Comparison of ENCODE assay signal across 10 cellular contexts in the genomic region with DNA sequence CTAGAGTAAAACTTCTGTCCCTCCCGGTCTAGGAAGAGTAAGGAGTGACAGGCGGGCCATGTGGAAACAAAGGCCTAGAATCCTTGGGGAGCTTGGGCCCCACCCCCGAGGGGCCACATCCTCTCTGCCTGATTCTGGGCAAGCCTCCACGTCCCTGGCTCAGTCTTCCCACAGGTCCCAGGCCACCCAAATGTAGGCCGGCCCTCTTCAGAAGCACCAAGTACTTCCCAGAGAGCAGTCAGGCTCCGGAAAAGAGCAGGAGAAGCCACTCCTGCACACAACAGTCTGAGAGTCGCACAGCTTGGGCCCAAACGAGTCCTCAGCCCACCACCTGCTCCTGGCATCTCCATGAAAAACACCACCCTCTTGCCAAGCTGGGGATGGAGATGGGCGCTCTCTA. TPM values are rescaled to one million over a fixed set of nuclear protein-coding genes. Genes with fewer than 3 reads are reported as not detected.
DNase-seq lines count a peak whose midpoint lies in the region; ATAC-seq, FAIRE-seq and TF ChIP-seq lines count a peak whose summit lies in the region.
"Had no signal": no experiment of that assay in that cellular context is flagged by ENCODE, and none has a peak within 500 bp of the region (broad histone marks: within the 10 kb centered on the region; RNA-seq: fewer than 3 reads in every experiment).

No MANE protein-coding gene starts in this region.

- no peak for TF ChIP-seq EP300 in GM12878 (IDR thresholded peaks at IDR 0.05; ENCODE audit: borderline replicate concordance in 1 of 2, control insufficient read depth in 1 of 2, low read depth in 2 of 2, low read length in 2 of 2)
- no peak for TF ChIP-seq EP300 in transverse colon (IDR thresholded peaks at IDR 0.05; ENCODE audit: low read depth)

- H3K27me3 Mint-ChIP-seq in activated CD4-positive, alpha-beta T cell treated with anti-CD3 and anti-CD28 coated beads, Interleukin-2, amount 10 ng/mL, durations not matched to agents 24 days and 14 days: no peaks in the 10 kb centered on the region
- no peaks in the 10 kb centered on the region for H3K27me3 Mint-ChIP-seq in mesothelial cell of epicardium (ENCODE audit: low read depth)

- SMC1A ChIA-PET in GM12878 (lab: Charles Lee; ENCODE audit: uncharacterized antibody, unreplicated experiment): interaction anchor here (1.3 to 15.0 kb wide), 3 partner anchors 12 to 22 kb away, joined by 3 to 306 read pairs (median 226); partner anchors contain the start of gene EHD1

- H3K27me3 ChIP-seq in GM12878 (replicated peaks in 1 of 2; ENCODE audit: control insufficient read depth in 2 of 2, insufficient read depth in 2 of 2, low read length in 1 of 2): no peaks in the 10 kb centered on the region
- H3K27me3 ChIP-seq in transverse colon: no peaks in the 10 kb centered on the region
- no peaks in the 10 kb centered on the region for H3K27me3 ChIP-seq in foreskin keratinocyte

- H3K4me3 ChIP-seq in GM12878 (no peak overlapping the region), transverse colon (peak overlapping the region in 1 of 4 donors; percentile 7)

- BruUV-seq in GM12878 (replicated peaks; lab: Mats Ljungman, UMichigan): no TSS peak

- TF ChIP-seq POLR2A in GM12878 (IDR thresholded peaks at IDR 0.05; ENCODE audit: low read depth, low read length) (no peak), transverse colon (IDR thresholded peaks at IDR 0.05) (no peak)

- DNase-seq in activated CD4-positive, alpha-beta T cell treated with anti-CD3 and anti-CD28 coated beads, Interleukin-2, amount 10 ng/mL, durations not matched to agents 24 days and 14 days: no peak
- no peak for DNase-seq in activated CD4-positive, alpha-beta T cell treated with anti-CD3 and anti-CD28 coated beads for 1 hour
- no peak for DNase-seq in GM12878 (ENCODE audit: low read depth, low spot score)
- DNase-seq in mesothelial cell of epicardium (ENCODE audit: low spot score in 2 of 2, unreplicated experiment in 2 of 2): no peak
- no peak for DNase-seq in transverse colon
- DNase-seq in ACHN: no peak
- no peak for DNase-seq in foreskin keratinocyte
- DNase-seq in AG20443 (ENCODE audit: low spot score): no peak
- DNase-seq: SK-N-SH had no signal

- peak overlapping the region; percentile 95 for H3K27ac Mint-ChIP-seq in activated CD4-positive, alpha-beta T cell treated with anti-CD3 and anti-CD28 coated beads, Interleukin-2, amount 10 ng/mL, durations not matched to agents 24 days and 14 days
- peak overlapping the region; percentile 95 for H3K27ac Mint-ChIP-seq in mesothelial cell of epicardium

- H3K9me3 ChIP-seq in GM12878 (replicated peaks; ENCODE audit: control insufficient read depth, insufficient read depth, low read length): no peaks in the 10 kb centered on the region
- no peaks in the 10 kb centered on the region for H3K9me3 ChIP-seq in transverse colon
- H3K9me3 ChIP-seq: SK-N-SH had no signal

- peaks cover 39% of the 10 kb centered on the region for H3K36me3 Mint-ChIP-seq in activated CD4-positive, alpha-beta T cell treated with anti-CD3 and anti-CD28 coated beads, Interleukin-2, amount 10 ng/mL, durations not matched to agents 24 days and 14 days (ENCODE audit: low read depth)
- peaks cover 14% of the 10 kb centered on the region for H3K36me3 Mint-ChIP-seq in mesothelial cell of epicardium

- intact Hi-C loops in activated CD4-positive, alpha-beta T cell treated with anti-CD3 and anti-CD28 coated beads, Interleukin-2, amount 10 ng/mL, durations not matched to agents 24 days and 14 days (cut with micrococcal nuclease): no loop called here
- intact Hi-C loops in GM12878 (cut with micrococcal nuclease; ENCODE audit: unreplicated experiment): no loop called here
- intact Hi-C loops in transverse colon (cut with DNase I; ENCODE audit: low total_unique reads): no loop called here

- peaks cover 7% of the 10 kb centered on the region for H3K9me3 Mint-ChIP-seq in activated CD4-positive, alpha-beta T cell treated with anti-CD3 and anti-CD28 coated beads, Interleukin-2, amount 10 ng/mL, durations not matched to agents 24 days and 14 days
- H3K9me3 Mint-ChIP-seq in mesothelial cell of epicardium: peaks cover 4% of the 10 kb centered on the region

- RAD21 ChIA-PET in GM12878 (lab: Charles Lee; ENCODE audit: unreplicated experiment): interaction anchor here (13.2 to 15.8 kb wide), 2 partner anchors 14 to 15 kb away, joined by 253 to 316 read pairs; partner anchors contain the start of genes CDC42BPG and EHD1

- peaks cover 20 to 28% of the 10 kb centered on the region in 2 experiments; a peak in 3 of 4 replicates for H3K36me3 ChIP-seq in GM12878 (ENCODE audit: control insufficient read depth in 2 of 2, insufficient read depth in 2 of 2, low read length in 1 of 2)
- H3K36me3 ChIP-seq in transverse colon: no peaks in the 10 kb centered on the region

- CTCF ChIA-PET in GM12878 (lab: Yijun Ruan, JAX): interaction anchor here (15.4 to 28.8 kb wide), 2 partner anchors 13 to 24 kb away, joined by 374 to 1208 read pairs; partner anchors contain the start of genes CDC42BPG and EHD1

- H3K4me1 Mint-ChIP-seq in activated CD4-positive, alpha-beta T cell treated with anti-CD3 and anti-CD28 coated beads, Interleukin-2, amount 10 ng/mL, durations not matched to agents 24 days and 14 days: peaks cover 72% of the 10 kb centered on the region
- H3K4me1 Mint-ChIP-seq in mesothelial cell of epicardium: peaks cover 37% of the 10 kb centered on the region

- POLR2A ChIA-PET in GM12878 (lab: Charles Lee): interaction anchor here (13.8 to 24.3 kb wide), 2 partner anchors 13 to 18 kb away, joined by 232 to 620 read pairs; partner anchors contain the start of genes CDC42BPG and EHD1

- H3K4me2 ChIP-seq in GM12878 (ENCODE audit: control insufficient read depth, insufficient read depth): peak overlapping the region; percentile 52; the same call in 1 of the 2 replicates
- H3K4me2 ChIP-seq: SK-N-SH had no signal

- H3K27ac ChIP-seq in GM12878 (ENCODE audit: control insufficient read depth, insufficient read depth) (peak overlapping the region; percentile 99), transverse colon (peak overlapping the region; percentile 93 to 96 (median 94)), foreskin keratinocyte (no peak overlapping the region)

- peak overlapping the region; percentile 72 for H3K4me3 Mint-ChIP-seq in activated CD4-positive, alpha-beta T cell treated with anti-CD3 and anti-CD28 coated beads, Interleukin-2, amount 10 ng/mL, durations not matched to agents 24 days and 14 days
- no peak overlapping the region for H3K4me3 Mint-ChIP-seq in mesothelial cell of epicardium

- peaks cover 77% of the 10 kb centered on the region for H3K79me2 ChIP-seq in GM12878 (ENCODE audit: control insufficient read depth, insufficient read depth, low read length)

- peaks cover 88% of the 10 kb centered on the region for H3K4me1 ChIP-seq in GM12878 (ENCODE audit: control insufficient read depth, insufficient read depth, low read length)
- H3K4me1 ChIP-seq in transverse colon: peaks cover 37 to 79% (median 50%) of the 10 kb centered on the region in 4 donors
- peaks cover 27% of the 10 kb centered on the region for H3K4me1 ChIP-seq in foreskin keratinocyte

- FAIRE-seq in GM12878 (lab: Jason Lieb, UNC): no peak
- FAIRE-seq: A204.1 had no signal

- ATAC-seq in GM12878 (no peak), foreskin keratinocyte (no peak)

- 66% methylated on average over 8 of the region's 9 CpGs for WGBS in GM12878 (ENCODE audit: insufficient coverage, insufficient replicate concordance, low lambda C conversion rate, missing lambda C conversion rate)
- 62% methylated on average over 9 of the region's 9 CpGs; no CpG with 5 or more reads in 1 of the 2 donors for WGBS in transverse colon (ENCODE audit: low coverage in 1 of 2), 2 donors

- TF ChIP-seq RAD21 in GM12878 (IDR thresholded peaks at IDR 0.05; ENCODE audit: insufficient read depth, low read depth, low read length): no peak

- in situ Hi-C loops in GM12878 (cut with MboI) (loop anchor here (10.0 kb wide), 1 partner anchor 562 kb away; the partner anchor contains the start of gene NEAT1), transverse colon (cut with MboI; ENCODE audit: low pct_ligation_motif_present in 1 of 4, low pct_unique_long_range_greater_than_20kb in 1 of 4, low sequenced_read_pairs in 3 of 4) (no loop called here), ACHN (cut with HindIII; ENCODE audit: low pct_ligation_motif_present, low pct_unique_long_range_greater_than_20kb, low sequenced_read_pairs) (no loop called here)

- no peak overlapping the region for H2AFZ ChIP-seq in GM12878 (ENCODE audit: control insufficient read depth, low read depth, low read length)

- no peak for TF ChIP-seq CTCF in GM12878 (IDR thresholded peaks at IDR 0.05 in 2 of 3, conservative IDR thresholded peaks at IDR 0.05 in 1 of 3; ENCODE audit: control insufficient read depth in 2 of 3, extremely low read depth in 1 of 3, insufficient read depth in 1 of 3, low read depth in 3 of 3, low read length in 3 of 3)
- TF ChIP-seq CTCF in mesothelial cell of epicardium (IDR thresholded peaks at IDR 0.05; ENCODE audit: unreplicated experiment): no peak
- no peak for TF ChIP-seq CTCF in transverse colon (IDR thresholded peaks at IDR 0.05)
- no peak for TF ChIP-seq CTCF in foreskin keratinocyte (conservative IDR thresholded peaks at IDR 0.05)

- H4K20me1 ChIP-seq in GM12878 (ENCODE audit: control insufficient read depth, insufficient read depth): no peaks in the 10 kb centered on the region

- H3K9ac ChIP-seq in GM12878 (ENCODE audit: control insufficient read depth, insufficient read depth, low read length): peak overlapping the region; percentile 9; the same call in 1 of the 2 replicates
- H3K9ac ChIP-seq: SK-N-SH had no signal

RNA-seq across cellular contexts. Expression of gene EHD1, which starts 15.5 kb away (rescaled TPM):
- 93.0 and 101 TPM in 2 replicates for total RNA-seq in activated CD4-positive, alpha-beta T cell treated with anti-CD3 and anti-CD28 coated beads, Interleukin-2, amount 10 ng/mL, durations not matched to agents 24 days and 14 days
- total RNA-seq in GM12878 (2013; cell fraction: nucleolus; rRNA removed): 122 and 128 TPM in 2 replicates
- total RNA-seq in GM12878 (2014; rRNA removed): 50.9 and 64.6 TPM in 2 replicates
- 24.3 and 24.5 TPM in 2 replicates for total RNA-seq in GM12878 (2014; rRNA removed; fragmentation: Illumina TruSeq; extraction: Trizol)
- total RNA-seq in GM12878 (2021): 165 and 166 TPM in 2 replicates
- 43.3 TPM for polyA plus RNA-seq in GM12878 (2011; ENCODE audit: low read depth)
- polyA plus RNA-seq in GM12878 (2011; rRNA removed): 21.0 and 50.4 TPM in 2 replicates
- 79.0 and 83.3 TPM in 2 replicates for polyA plus RNA-seq in GM12878 (2011; cell fraction: cytosol; rRNA removed)
- polyA plus RNA-seq in GM12878 (2011; cell fraction: nucleus; rRNA removed): 107 and 190 TPM in 2 replicates
- polyA plus RNA-seq in GM12878 (2012): 112 and 125 TPM in 2 replicates
- 18.9 and 71.4 TPM in 2 replicates for polyA plus RNA-seq in GM12878 (2014; fragmentation: Illumina TruSeq; extraction: Trizol)
- polyA plus RNA-seq in GM12878 (2014; fragmentation: Nextera tagmentation; extraction: Ambion mirVana): 1 to 10 TPM; 1.0 to 2.2 TPM
- 68.5 and 102 TPM in 2 replicates for polyA plus RNA-seq in GM12878 (2014; rRNA removed)
- 10 to 100 TPM; 88.1 to 97.5 TPM for polyA plus RNA-seq in GM12878 (2016; fragmentation: Nextera tagmentation; extraction: Ambion mirVana)
- polyA minus RNA-seq in GM12878 (2011; rRNA and poly(A)+ RNA removed): 75.9 and 95.9 TPM in 2 replicates
- 32.5 and 39.8 TPM in 2 replicates for polyA minus RNA-seq in GM12878 (2011; cell fraction: cytosol; rRNA and poly(A)+ RNA removed)
- polyA minus RNA-seq in GM12878 (2011; cell fraction: nucleus; rRNA and poly(A)+ RNA removed): 37.4 and 72.2 TPM in 2 replicates
- total RNA-seq in mesothelial cell of epicardium: 84.9 to 94.5 TPM (median 86.8 TPM) in 3 replicates
- 100 to 1,000 TPM in 2 of 4 donors, 10 to 100 TPM in 2; 67.9 to 202 (median 116) TPM for total RNA-seq in transverse colon
- 94.9 and 114 TPM in 2 replicates for total RNA-seq in foreskin keratinocyte
- polyA plus RNA-seq in foreskin keratinocyte: 90.4 and 115 TPM in 2 replicates

RNA-seq across cellular contexts. Expression of gene CDC42BPG, which starts 18.5 kb away (rescaled TPM):
- total RNA-seq in activated CD4-positive, alpha-beta T cell treated with anti-CD3 and anti-CD28 coated beads, Interleukin-2, amount 10 ng/mL, durations not matched to agents 24 days and 14 days: 0.05 TPM in 2 replicates
- total RNA-seq in GM12878 (2013; cell fraction: nucleolus; rRNA removed): 0.73 and 1.6 TPM in 2 replicates
- 0.11 and 1.3 TPM in 2 replicates for total RNA-seq in GM12878 (2014; rRNA removed)
- 0.09 TPM in 2 replicates for total RNA-seq in GM12878 (2014; rRNA removed; fragmentation: Illumina TruSeq; extraction: Trizol)
- 0.36 and 0.45 TPM in 2 replicates for total RNA-seq in GM12878 (2021)
- polyA plus RNA-seq in GM12878 (2011; ENCODE audit: low read depth): 0.10 TPM
- 0.04 and 0.12 TPM in 2 replicates for polyA plus RNA-seq in GM12878 (2011; rRNA removed)
- 0.10 and 0.13 TPM in 2 replicates for polyA plus RNA-seq in GM12878 (2011; cell fraction: cytosol; rRNA removed)
- polyA plus RNA-seq in GM12878 (2011; cell fraction: nucleus; rRNA removed): 0.48 and 0.92 TPM in 2 replicates
- polyA plus RNA-seq in GM12878 (2012): 0.22 and 0.45 TPM in 2 replicates
- 0.03 and 0.46 TPM in 2 replicates for polyA plus RNA-seq in GM12878 (2014; fragmentation: Illumina TruSeq; extraction: Trizol)
- polyA plus RNA-seq in GM12878 (2014; fragmentation: Nextera tagmentation; extraction: Ambion mirVana): under 1 TPM in 1 of 2 experiments, not detected in 1; 0.02 TPM
- 0.44 and 0.53 TPM in 2 replicates for polyA plus RNA-seq in GM12878 (2014; rRNA removed)
- under 1 TPM; 0.04 TPM for polyA plus RNA-seq in GM12878 (2016; fragmentation: Nextera tagmentation; extraction: Ambion mirVana)
- 0.05 TPM in 1 of 2 replicates, not detected in the other for polyA minus RNA-seq in GM12878 (2011; rRNA and poly(A)+ RNA removed)
- 0.13 TPM in 1 of 2 replicates, not detected in the other for polyA minus RNA-seq in GM12878 (2011; cell fraction: cytosol; rRNA and poly(A)+ RNA removed)
- 0.19 and 0.24 TPM in 2 replicates for polyA minus RNA-seq in GM12878 (2011; cell fraction: nucleus; rRNA and poly(A)+ RNA removed)
- total RNA-seq in mesothelial cell of epicardium: 24.6 to 30.1 TPM (median 25.0 TPM) in 3 replicates
- 10 to 100 TPM; 32.6 to 82.3 (median 46.9) TPM for total RNA-seq in transverse colon
- 10.3 and 11.1 TPM in 2 replicates for total RNA-seq in foreskin keratinocyte
- polyA plus RNA-seq in foreskin keratinocyte: 4.7 and 5.3 TPM in 2 replicates

RNA-seq across cellular contexts. Expression of gene MEN1, which starts 52.6 kb away (rescaled TPM):
- total RNA-seq in activated CD4-positive, alpha-beta T cell treated with anti-CD3 and anti-CD28 coated beads, Interleukin-2, amount 10 ng/mL, durations not matched to agents 24 days and 14 days: 36.7 and 39.1 TPM in 2 replicates
- total RNA-seq in GM12878 (2013; cell fraction: nucleolus; rRNA removed): 19.7 and 20.0 TPM in 2 replicates
- 14.4 and 19.0 TPM in 2 replicates for total RNA-seq in GM12878 (2014; rRNA removed)
- total RNA-seq in GM12878 (2014; rRNA removed; fragmentation: Illumina TruSeq; extraction: Trizol): 6.3 and 6.5 TPM in 2 replicates
- 31.1 and 32.6 TPM in 2 replicates for total RNA-seq in GM12878 (2021)
- polyA plus RNA-seq in GM12878 (2011; ENCODE audit: low read depth): 34.2 TPM
- 6.0 and 19.0 TPM in 2 replicates for polyA plus RNA-seq in GM12878 (2011; rRNA removed)
- 21.8 and 25.3 TPM in 2 replicates for polyA plus RNA-seq in GM12878 (2011; cell fraction: cytosol; rRNA removed)
- polyA plus RNA-seq in GM12878 (2011; cell fraction: nucleus; rRNA removed): 82.8 and 85.9 TPM in 2 replicates
- polyA plus RNA-seq in GM12878 (2012): 23.4 and 25.0 TPM in 2 replicates
- 13.0 and 22.4 TPM in 2 replicates for polyA plus RNA-seq in GM12878 (2014; fragmentation: Illumina TruSeq; extraction: Trizol)
- polyA plus RNA-seq in GM12878 (2014; fragmentation: Nextera tagmentation; extraction: Ambion mirVana): 1 to 10 TPM; 2.5 to 4.1 TPM
- polyA plus RNA-seq in GM12878 (2014; rRNA removed): 26.8 and 37.5 TPM in 2 replicates
- polyA plus RNA-seq in GM12878 (2016; fragmentation: Nextera tagmentation; extraction: Ambion mirVana): 10 to 100 TPM; 38.9 to 39.7 TPM
- polyA minus RNA-seq in GM12878 (2011; rRNA and poly(A)+ RNA removed): 11.0 and 14.9 TPM in 2 replicates
- polyA minus RNA-seq in GM12878 (2011; cell fraction: cytosol; rRNA and poly(A)+ RNA removed): 11.9 and 14.7 TPM in 2 replicates
- polyA minus RNA-seq in GM12878 (2011; cell fraction: nucleus; rRNA and poly(A)+ RNA removed): 11.5 and 17.5 TPM in 2 replicates
- total RNA-seq in mesothelial cell of epicardium: 44.5 to 45.4 TPM (median 44.9 TPM) in 3 replicates
- 10 to 100 TPM; 19.5 to 30.3 (median 25.4) TPM for total RNA-seq in transverse colon
- total RNA-seq in foreskin keratinocyte: 27.3 and 30.8 TPM in 2 replicates
- polyA plus RNA-seq in foreskin keratinocyte: 30.2 and 35.3 TPM in 2 replicates

RNA-seq across cellular contexts. Expression of gene ATG2A, which starts 54.1 kb away (rescaled TPM):
- total RNA-seq in activated CD4-positive, alpha-beta T cell treated with anti-CD3 and anti-CD28 coated beads, Interleukin-2, amount 10 ng/mL, durations not matched to agents 24 days and 14 days: 22.5 and 23.1 TPM in 2 replicates
- 33.5 and 35.5 TPM in 2 replicates for total RNA-seq in GM12878 (2013; cell fraction: nucleolus; rRNA removed)
- 7.4 and 10.2 TPM in 2 replicates for total RNA-seq in GM12878 (2014; rRNA removed)
- 2.0 and 2.2 TPM in 2 replicates for total RNA-seq in GM12878 (2014; rRNA removed; fragmentation: Illumina TruSeq; extraction: Trizol)
- total RNA-seq in GM12878 (2021): 16.5 and 19.0 TPM in 2 replicates
- polyA plus RNA-seq in GM12878 (2011; ENCODE audit: low read depth): 3.9 TPM
- 0.65 and 2.3 TPM in 2 replicates for polyA plus RNA-seq in GM12878 (2011; rRNA removed)
- 3.6 and 4.5 TPM in 2 replicates for polyA plus RNA-seq in GM12878 (2011; cell fraction: cytosol; rRNA removed)
- polyA plus RNA-seq in GM12878 (2011; cell fraction: nucleus; rRNA removed): 27.0 and 30.1 TPM in 2 replicates
- 12.6 and 13.8 TPM in 2 replicates for polyA plus RNA-seq in GM12878 (2012)
- polyA plus RNA-seq in GM12878 (2014; fragmentation: Illumina TruSeq; extraction: Trizol): 0.52 and 2.4 TPM in 2 replicates
- under 1 TPM; 0.08 to 0.51 TPM for polyA plus RNA-seq in GM12878 (2014; fragmentation: Nextera tagmentation; extraction: Ambion mirVana)
- polyA plus RNA-seq in GM12878 (2014; rRNA removed): 7.2 and 13.2 TPM in 2 replicates
- 1 to 10 TPM; 6.8 to 8.3 TPM for polyA plus RNA-seq in GM12878 (2016; fragmentation: Nextera tagmentation; extraction: Ambion mirVana)
- polyA minus RNA-seq in GM12878 (2011; rRNA and poly(A)+ RNA removed): 5.6 and 6.2 TPM in 2 replicates
- polyA minus RNA-seq in GM12878 (2011; cell fraction: cytosol; rRNA and poly(A)+ RNA removed): 6.5 and 6.8 TPM in 2 replicates
- 20.1 and 25.6 TPM in 2 replicates for polyA minus RNA-seq in GM12878 (2011; cell fraction: nucleus; rRNA and poly(A)+ RNA removed)
- total RNA-seq in mesothelial cell of epicardium: 29.8 to 32.9 TPM (median 31.7 TPM) in 3 replicates
- total RNA-seq in transverse colon: 10 to 100 TPM; 30.1 to 82.3 (median 46.4) TPM
- 13.6 and 14.0 TPM in 2 replicates for total RNA-seq in foreskin keratinocyte
- polyA plus RNA-seq in foreskin keratinocyte: 11.4 and 12.5 TPM in 2 replicates

RNA-seq across cellular contexts. Expression of gene MAP4K2, which starts 59.9 kb away (rescaled TPM):
- total RNA-seq in activated CD4-positive, alpha-beta T cell treated with anti-CD3 and anti-CD28 coated beads, Interleukin-2, amount 10 ng/mL, durations not matched to agents 24 days and 14 days: 63.5 and 67.3 TPM in 2 replicates
- 51.0 and 55.9 TPM in 2 replicates for total RNA-seq in GM12878 (2013; cell fraction: nucleolus; rRNA removed)
- total RNA-seq in GM12878 (2014; rRNA removed): 66.7 and 74.7 TPM in 2 replicates
- 36.9 and 41.0 TPM in 2 replicates for total RNA-seq in GM12878 (2014; rRNA removed; fragmentation: Illumina TruSeq; extraction: Trizol)
- 78.1 and 79.2 TPM in 2 replicates for total RNA-seq in GM12878 (2021)
- polyA plus RNA-seq in GM12878 (2011; ENCODE audit: low read depth): 11.2 TPM
- polyA plus RNA-seq in GM12878 (2011; rRNA removed): 27.3 and 49.9 TPM in 2 replicates
- polyA plus RNA-seq in GM12878 (2011; cell fraction: cytosol; rRNA removed): 73.2 and 91.2 TPM in 2 replicates
- 284 and 290 TPM in 2 replicates for polyA plus RNA-seq in GM12878 (2011; cell fraction: nucleus; rRNA removed)
- 33.8 and 37.8 TPM in 2 replicates for polyA plus RNA-seq in GM12878 (2012)
- polyA plus RNA-seq in GM12878 (2014; fragmentation: Illumina TruSeq; extraction: Trizol): 16.1 and 42.8 TPM in 2 replicates
- 1 to 10 TPM in 1 of 2 experiments, under 1 TPM in 1; 0.98 to 4.4 TPM for polyA plus RNA-seq in GM12878 (2014; fragmentation: Nextera tagmentation; extraction: Ambion mirVana)
- polyA plus RNA-seq in GM12878 (2014; rRNA removed): 69.0 and 71.8 TPM in 2 replicates
- polyA plus RNA-seq in GM12878 (2016; fragmentation: Nextera tagmentation; extraction: Ambion mirVana): 10 to 100 TPM; 47.8 to 52.9 TPM
- 58.6 and 101 TPM in 2 replicates for polyA minus RNA-seq in GM12878 (2011; rRNA and poly(A)+ RNA removed)
- 25.9 and 26.6 TPM in 2 replicates for polyA minus RNA-seq in GM12878 (2011; cell fraction: cytosol; rRNA and poly(A)+ RNA removed)
- polyA minus RNA-seq in GM12878 (2011; cell fraction: nucleus; rRNA and poly(A)+ RNA removed): 50.8 and 62.9 TPM in 2 replicates
- total RNA-seq in mesothelial cell of epicardium: 23.7 to 25.8 TPM (median 25.0 TPM) in 3 replicates
- total RNA-seq in transverse colon: 100 to 1,000 TPM in 2 of 4 donors, 10 to 100 TPM in 2; 10.1 to 369 (median 90.9) TPM
- 26.3 and 27.8 TPM in 2 replicates for total RNA-seq in foreskin keratinocyte
- polyA plus RNA-seq in foreskin keratinocyte: 25.7 and 26.9 TPM in 2 replicates
